In genomic region chr2:76867854-76868253, GRCh38 we compare ENCODE assay signal across 2 cellular contexts.
TF ChIP-seq lines count a peak whose summit lies in the region.

No MANE protein-coding gene starts in this region.

TF ChIP-seq in SK-N-SH, 30 proteins besides CTCF, POLR2A, EP300 and RAD21 (continued from another document):
- TF ChIP-seq, protein P1, sequence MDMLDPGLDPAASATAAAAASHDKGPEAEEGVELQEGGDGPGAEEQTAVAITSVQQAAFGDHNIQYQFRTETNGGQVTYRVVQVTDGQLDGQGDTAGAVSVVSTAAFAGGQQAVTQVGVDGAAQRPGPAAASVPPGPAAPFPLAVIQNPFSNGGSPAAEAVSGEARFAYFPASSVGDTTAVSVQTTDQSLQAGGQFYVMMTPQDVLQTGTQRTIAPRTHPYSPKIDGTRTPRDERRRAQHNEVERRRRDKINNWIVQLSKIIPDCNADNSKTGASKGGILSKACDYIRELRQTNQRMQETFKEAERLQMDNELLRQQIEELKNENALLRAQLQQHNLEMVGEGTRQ (IDR thresholded peaks at IDR 0.05; ENCODE audit: borderline replicate concordance, low read depth, low read length) = no peak
- TF ChIP-seq RXRA (IDR thresholded peaks at IDR 0.05; ENCODE audit: borderline replicate concordance, low read depth) = no peak
- no peak for TF ChIP-seq GABPA (IDR thresholded peaks at IDR 0.05; ENCODE audit: low read depth)
- TF ChIP-seq ELF1 (IDR thresholded peaks at IDR 0.05) = no peak
- TF ChIP-seq, protein P2, sequence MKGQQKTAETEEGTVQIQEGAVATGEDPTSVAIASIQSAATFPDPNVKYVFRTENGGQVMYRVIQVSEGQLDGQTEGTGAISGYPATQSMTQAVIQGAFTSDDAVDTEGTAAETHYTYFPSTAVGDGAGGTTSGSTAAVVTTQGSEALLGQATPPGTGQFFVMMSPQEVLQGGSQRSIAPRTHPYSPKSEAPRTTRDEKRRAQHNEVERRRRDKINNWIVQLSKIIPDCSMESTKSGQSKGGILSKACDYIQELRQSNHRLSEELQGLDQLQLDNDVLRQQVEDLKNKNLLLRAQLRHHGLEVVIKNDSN (IDR thresholded peaks at IDR 0.05; ENCODE audit: borderline replicate concordance, low read depth) = no peak
- no peak for TF ChIP-seq FOXM1 (IDR thresholded peaks at IDR 0.05; ENCODE audit: low read depth)
- no peak for TF ChIP-seq JUND (IDR thresholded peaks at IDR 0.05)
- TF ChIP-seq MAX (IDR thresholded peaks at IDR 0.05; ENCODE audit: low read depth) = no peak
- no peak for TF ChIP-seq MXI1 (IDR thresholded peaks at IDR 0.05; ENCODE audit: low read depth, low read length)

TF ChIP-seq in SK-N-SH treated with all-trans-retinoic acid at 6 μM for 48 hours, 23 proteins besides CTCF, POLR2A, EP300 and RAD21 (continued from another document):
- TF ChIP-seq, protein P3, sequence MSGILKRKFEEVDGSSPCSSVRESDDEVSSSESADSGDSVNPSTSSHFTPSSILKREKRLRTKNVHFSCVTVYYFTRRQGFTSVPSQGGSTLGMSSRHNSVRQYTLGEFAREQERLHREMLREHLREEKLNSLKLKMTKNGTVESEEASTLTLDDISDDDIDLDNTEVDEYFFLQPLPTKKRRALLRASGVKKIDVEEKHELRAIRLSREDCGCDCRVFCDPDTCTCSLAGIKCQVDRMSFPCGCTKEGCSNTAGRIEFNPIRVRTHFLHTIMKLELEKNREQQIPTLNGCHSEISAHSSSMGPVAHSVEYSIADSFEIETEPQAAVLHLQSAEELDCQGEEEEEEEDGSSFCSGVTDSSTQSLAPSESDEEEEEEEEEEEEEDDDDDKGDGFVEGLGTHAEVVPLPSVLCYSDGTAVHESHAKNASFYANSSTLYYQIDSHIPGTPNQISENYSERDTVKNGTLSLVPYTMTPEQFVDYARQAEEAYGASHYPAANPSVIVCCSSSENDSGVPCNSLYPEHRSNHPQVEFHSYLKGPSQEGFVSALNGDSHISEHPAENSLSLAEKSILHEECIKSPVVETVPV (CRISPR knock-in tag; IDR thresholded peaks at IDR 0.05) = no peak
- TF ChIP-seq SNAI2 (CRISPR knock-in tag; IDR thresholded peaks at IDR 0.05) = no peak
- no peak for TF ChIP-seq ZFP3 (CRISPR knock-in tag; IDR thresholded peaks at IDR 0.05)
- TF ChIP-seq POU6F1 (CRISPR knock-in tag; IDR thresholded peaks at IDR 0.05; ENCODE audit: borderline replicate concordance, low read depth) = no peak
- TF ChIP-seq RARB (CRISPR knock-in tag; IDR thresholded peaks at IDR 0.05) = no peak
- TF ChIP-seq ESRRG (CRISPR knock-in tag; IDR thresholded peaks at IDR 0.05) = no peak
- TF ChIP-seq TCF4 (CRISPR knock-in tag; IDR thresholded peaks at IDR 0.05; ENCODE audit: borderline replicate concordance) = no peak
- TF ChIP-seq BACH2 (CRISPR knock-in tag; IDR thresholded peaks at IDR 0.05; ENCODE audit: borderline replicate concordance) = no peak
- TF ChIP-seq GLIS3 (CRISPR knock-in tag; IDR thresholded peaks at IDR 0.05) = no peak
- no peak for TF ChIP-seq ZC3H10 (CRISPR knock-in tag; IDR thresholded peaks at IDR 0.05)
- no peak for TF ChIP-seq ZNF8 (CRISPR knock-in tag; IDR thresholded peaks at IDR 0.05)
- no peak for TF ChIP-seq CREB5 (CRISPR knock-in tag; IDR thresholded peaks at IDR 0.05; ENCODE audit: low read depth)
